Comparison of ENCODE assay signal across 13 cellular contexts in the genomic region with DNA sequence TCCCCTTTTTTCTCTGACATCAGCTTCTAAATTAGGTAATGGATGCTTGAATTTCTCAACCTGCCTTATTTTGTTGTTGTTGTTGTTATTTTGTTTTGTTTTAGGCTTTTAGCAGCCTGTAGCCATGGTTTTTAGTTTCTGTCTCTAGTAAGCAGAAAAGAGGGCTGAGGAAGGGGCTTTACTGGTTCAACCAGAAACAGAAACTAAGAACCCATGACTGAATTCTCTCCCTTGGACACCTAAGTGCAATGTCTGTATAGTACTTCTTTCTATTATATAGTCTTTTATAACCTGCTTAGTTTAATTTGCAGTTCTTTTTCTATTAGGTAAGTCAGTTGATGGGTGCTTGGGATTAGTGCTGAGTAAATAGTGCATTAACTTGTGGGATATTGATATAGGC.
DNase-seq lines count a peak whose midpoint lies in the region; ATAC-seq, FAIRE-seq and TF ChIP-seq lines count a peak whose summit lies in the region.
"Had no signal": no experiment of that assay in that cellular context is flagged by ENCODE, and none has a peak within 500 bp of the region (broad histone marks: within the 10 kb centered on the region; RNA-seq: fewer than 3 reads in every experiment).

No MANE protein-coding gene starts in this region.

- peaks cover 28% of the 10 kb centered on the region for H3K36me3 Mint-ChIP-seq in CD4-positive, alpha-beta T cell (ENCODE audit: low read depth)

- no peak for FAIRE-seq in HepG2 (lab: Jason Lieb, UNC)
- FAIRE-seq: frontal cortex had no signal

- no peaks in the 10 kb centered on the region for H3K9me3 Mint-ChIP-seq in CD4-positive, alpha-beta T cell
- H3K9me3 Mint-ChIP-seq: CD14-positive monocyte had no signal

- DNase-seq in CD4-positive, alpha-beta T cell, result no peak
- DNase-seq in smooth muscle cell (lab: John Stamatoyannopoulos, UW; ENCODE audit: unreplicated experiment) (no peak), HepG2 (ENCODE audit: low spot score) (no peak), DMS114 treated with DMSO at 0.1 percent for 48 hours (lab: John Stamatoyannopoulos, UW; ENCODE audit: unreplicated experiment) (no peak), spleen (no peak)
- DNase-seq: activated CD4-positive, alpha-beta T cell treated with anti-CD3 and anti-CD28 coated beads for 48 hours; KBM-7; stimulated activated naive CD4-positive, alpha-beta T cell treated with Interleukin-2 at 50 U/mL for 16 hours had no signal

- no peaks in the 10 kb centered on the region for H3K27me3 ChIP-seq in CD4-positive, alpha-beta T cell (ENCODE audit: control insufficient read depth, insufficient read depth, low read length)
- H3K27me3 ChIP-seq in Loucy (ENCODE audit: insufficient read depth, low read length, poor library complexity, severe bottlenecking) (no peaks in the 10 kb centered on the region), smooth muscle cell (ENCODE audit: low read depth) (no peaks in the 10 kb centered on the region), HepG2 (ENCODE audit: control insufficient read depth in 1 of 2, insufficient read depth in 2 of 2, low read length in 2 of 2) (no peaks in the 10 kb centered on the region), spleen (replicated peaks in 1 of 7) (no peaks in the 10 kb centered on the region)

- H3K9me3 ChIP-seq in CD4-positive, alpha-beta T cell (ENCODE audit: control insufficient read depth, low read length), result no peaks in the 10 kb centered on the region
- H3K9me3 ChIP-seq in Loucy (ENCODE audit: insufficient read depth, low read depth, low read length), result no peaks in the 10 kb centered on the region
- no peaks in the 10 kb centered on the region for H3K9me3 ChIP-seq in smooth muscle cell (replicated peaks; ENCODE audit: low read depth)
- H3K9me3 ChIP-seq in HepG2 (ENCODE audit: low read length), result no peaks in the 10 kb centered on the region
- H3K9me3 ChIP-seq in spleen, result no peaks in the 10 kb centered on the region

- H3K4me1 ChIP-seq in Loucy (ENCODE audit: insufficient read depth, low read length, poor library complexity, severe bottlenecking), result no peaks in the 10 kb centered on the region
- no peaks in the 10 kb centered on the region for H3K4me1 ChIP-seq in smooth muscle cell (ENCODE audit: low read depth)
- no peaks in the 10 kb centered on the region for H3K4me1 ChIP-seq in HepG2 (ENCODE audit: insufficient read depth, low read length)
- peaks cover 0 to 20% (median 9%) of the 10 kb centered on the region in 6 donors for H3K4me1 ChIP-seq in spleen

- H3K4me2 ChIP-seq in Loucy (ENCODE audit: low read depth, low read length, poor library complexity, severe bottlenecking) (peak overlapping the region; percentile 48), smooth muscle cell (no peak overlapping the region), HepG2 (ENCODE audit: low read depth, low read length) (no peak overlapping the region)

- no peaks in the 10 kb centered on the region for H3K27me3 Mint-ChIP-seq in CD4-positive, alpha-beta T cell

- no peak for TF ChIP-seq CTCF in CD4-positive, alpha-beta T cell (IDR thresholded peaks at IDR 0.05)
- TF ChIP-seq CTCF in Loucy (conservative IDR thresholded peaks at IDR 0.05; ENCODE audit: low read length) (no peak), smooth muscle cell (IDR thresholded peaks at IDR 0.05; ENCODE audit: borderline replicate concordance, insufficient read depth, poor library complexity, severe bottlenecking) (no peak), HepG2 (CRISPR knock-in tag; IDR thresholded peaks at IDR 0.05) (no peak), spleen (IDR thresholded peaks at IDR 0.05 in 8 of 11, conservative IDR thresholded peaks at IDR 0.05 in 3 of 11) (no peak)

- CTCF ChIA-PET in CD4-positive, alpha-beta T cell (lab: Charles Lee), result no interaction called here
- CTCF ChIA-PET in HepG2 (lab: Yijun Ruan, JAX; ENCODE audit: low intra/inter-chr PET ratio, low total read pairs), result no interaction called here

- BruUV-seq in HepG2 (replicated peaks; lab: Mats Ljungman, UMichigan), result no TSS peak

- no peak for TF ChIP-seq EP300 in HepG2 (IDR thresholded peaks at IDR 0.05; ENCODE audit: low read depth in 2 of 2, low read length in 2 of 2)
- no peak for TF ChIP-seq EP300 in HepG2 (CRISPR knock-in tag; IDR thresholded peaks at IDR 0.05; ENCODE audit: borderline replicate concordance)

- H3F3A ChIP-seq in Loucy (ENCODE audit: low read depth) (no peaks in the 10 kb centered on the region), smooth muscle cell (ENCODE audit: low read depth) (no peaks in the 10 kb centered on the region)

- H3K9me2 ChIP-seq in Loucy (replicated peaks; ENCODE audit: low read depth, low read length), result no peaks in the 10 kb centered on the region

- in situ Hi-C loops in HepG2 (cut with HindIII; ENCODE audit: extremely low pct_ligation_motif_present, low pct_unique_long_range_greater_than_20kb), result no loop called here

- H3K36me3 ChIP-seq in Loucy (ENCODE audit: insufficient read depth, low read length) (peaks cover 32% of the 10 kb centered on the region), smooth muscle cell (ENCODE audit: low read depth) (no peaks in the 10 kb centered on the region), HepG2 (replicated peaks in 1 of 2; ENCODE audit: control insufficient read depth in 1 of 2, insufficient read depth in 2 of 2, low read length in 2 of 2) (peaks cover 2 to 7% of the 10 kb centered on the region in 2 experiments; a peak in 2 of 5 replicates), spleen (peaks cover 0 to 23% (median 0%) of the 10 kb centered on the region in 6 donors)

- POLR2A ChIA-PET in CD4-positive, alpha-beta T cell (lab: Charles Lee), result no interaction called here
- POLR2A ChIA-PET in HepG2 (lab: Yijun Ruan, JAX), result no interaction called here

- H2AFZ ChIP-seq in Loucy (ENCODE audit: low read length) (no peak overlapping the region), smooth muscle cell (ENCODE audit: low read depth) (no peak overlapping the region), HepG2 (ENCODE audit: low read length) (no peak overlapping the region)

- no peak overlapping the region for H3K27ac ChIP-seq in CD4-positive, alpha-beta T cell (ENCODE audit: low read depth, low read length)
- H3K27ac ChIP-seq in smooth muscle cell (ENCODE audit: low read depth), result no peak overlapping the region
- no peak overlapping the region for H3K27ac ChIP-seq in HepG2 (ENCODE audit: extremely low read length, insufficient read depth, low read length)
- H3K27ac ChIP-seq in spleen, result no peak overlapping the region

- H3K4me1 Mint-ChIP-seq in CD4-positive, alpha-beta T cell (ENCODE audit: low read depth), result peaks cover 32% of the 10 kb centered on the region

- TF ChIP-seq POLR2A in HepG2 (IDR thresholded peaks at IDR 0.05; ENCODE audit: insufficient read depth in 1 of 2, low read depth in 2 of 2, low read length in 2 of 2) (no peak), spleen (IDR thresholded peaks at IDR 0.05) (no peak)

- H4K20me1 ChIP-seq in Loucy (ENCODE audit: insufficient read depth, low read length, poor library complexity, severe bottlenecking) (peaks cover 4% of the 10 kb centered on the region), smooth muscle cell (ENCODE audit: low read depth) (peaks cover 30% of the 10 kb centered on the region), HepG2 (ENCODE audit: insufficient read depth, low read length) (no peaks in the 10 kb centered on the region)

- H3K4me3 ChIP-seq in Loucy (ENCODE audit: low read length, poor library complexity, severe bottlenecking) (no peak overlapping the region), smooth muscle cell (no peak overlapping the region), HepG2 (replicated peaks in 1 of 3; ENCODE audit: insufficient read depth in 1 of 3, low read depth in 2 of 3, low read length in 3 of 3) (no peak overlapping the region), spleen (no peak overlapping the region)

- intact Hi-C loops in CD4-positive, alpha-beta T cell (cut with DNase I, micrococcal nuclease), result loop anchor here in 1 of 2 experiments (10.0 kb wide), 1 partner anchor 417 kb away; no protein-coding TSS in a partner anchor
- intact Hi-C loops in HepG2 (cut with micrococcal nuclease; ENCODE audit: unreplicated experiment) (loop anchor here (10.0 kb wide), 1 partner anchor 417 kb away; no protein-coding TSS in a partner anchor), spleen (cut with DNase I; ENCODE audit: low total_unique reads) (loop anchor here (10.0 kb wide), 1 partner anchor 77 kb away; no protein-coding TSS in a partner anchor)

- H3K4me3 Mint-ChIP-seq in CD4-positive, alpha-beta T cell, result no peak overlapping the region
- H3K4me3 Mint-ChIP-seq: CD14-positive monocyte had no signal

- H3K79me2 ChIP-seq in Loucy (ENCODE audit: insufficient read depth, low read length) (peaks cover 6% of the 10 kb centered on the region; the same call in 1 of the 2 replicates), smooth muscle cell (ENCODE audit: low read depth) (peaks cover 4% of the 10 kb centered on the region), HepG2 (ENCODE audit: insufficient read depth, low read length) (no peaks in the 10 kb centered on the region)

- H3K27ac Mint-ChIP-seq in CD4-positive, alpha-beta T cell, result peak overlapping the region; percentile 23

- no peak for ATAC-seq in CD4-positive, alpha-beta T cell (ENCODE audit: poor library complexity)
- peak; percentile 93 for ATAC-seq in GM19023 (IDR thresholded peaks at IDR 0.05; ENCODE audit: unreplicated experiment)
- peak; percentile 75 for ATAC-seq in HG02678 (IDR thresholded peaks at IDR 0.05; ENCODE audit: unreplicated experiment)
- ATAC-seq in HepG2, result no peak

- H3K9ac ChIP-seq in Loucy (ENCODE audit: low read depth, low read length, poor library complexity, severe bottlenecking) (no peak overlapping the region), smooth muscle cell (ENCODE audit: low read depth) (no peak overlapping the region), HepG2 (ENCODE audit: insufficient read depth, low read depth, low read length) (no peak overlapping the region)

- TF ChIP-seq RAD21 in HepG2 (CRISPR knock-in tag; IDR thresholded peaks at IDR 0.05), result no peak

TF ChIP-seq in HepG2, 621 proteins besides CTCF, POLR2A, EP300 and RAD21 (continues in another document):
- no peak for TF ChIP-seq ZNF850 (CRISPR knock-in tag; conservative IDR thresholded peaks at IDR 0.05)
- TF ChIP-seq FOXK2 (IDR thresholded peaks at IDR 0.05), result no peak
- TF ChIP-seq, protein P1, sequence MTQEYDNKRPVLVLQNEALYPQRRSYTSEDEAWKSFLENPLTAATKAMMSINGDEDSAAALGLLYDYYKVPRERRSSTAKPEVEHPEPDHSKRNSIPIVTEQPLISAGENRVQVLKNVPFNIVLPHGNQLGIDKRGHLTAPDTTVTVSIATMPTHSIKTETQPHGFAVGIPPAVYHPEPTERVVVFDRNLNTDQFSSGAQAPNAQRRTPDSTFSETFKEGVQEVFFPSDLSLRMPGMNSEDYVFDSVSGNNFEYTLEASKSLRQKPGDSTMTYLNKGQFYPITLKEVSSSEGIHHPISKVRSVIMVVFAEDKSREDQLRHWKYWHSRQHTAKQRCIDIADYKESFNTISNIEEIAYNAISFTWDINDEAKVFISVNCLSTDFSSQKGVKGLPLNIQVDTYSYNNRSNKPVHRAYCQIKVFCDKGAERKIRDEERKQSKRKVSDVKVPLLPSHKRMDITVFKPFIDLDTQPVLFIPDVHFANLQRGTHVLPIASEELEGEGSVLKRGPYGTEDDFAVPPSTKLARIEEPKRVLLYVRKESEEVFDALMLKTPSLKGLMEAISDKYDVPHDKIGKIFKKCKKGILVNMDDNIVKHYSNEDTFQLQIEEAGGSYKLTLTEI (CRISPR knock-in tag; conservative IDR thresholded peaks at IDR 0.05), result no peak
- TF ChIP-seq ZNF546 (CRISPR knock-in tag; conservative IDR thresholded peaks at IDR 0.05), result no peak
- TF ChIP-seq MEIS2 (CRISPR knock-in tag; IDR thresholded peaks at IDR 0.05), result no peak

Comparison
In these comparisons a context has a peak if more than half of its experiments do, and no peak if none do; other contexts are left out.
1. ATAC-seq: peak in GM19023 (single experiment) and HG02678 (single experiment); none in CD4-positive, alpha-beta T cell (single experiment) and HepG2 (single experiment).